ENCODE assay signal across 1 cellular context in genomic region chr16:89006036-89006752, GRCh38.
TF ChIP-seq lines count a peak whose summit lies in the region.

No MANE protein-coding gene starts in this region.

TF ChIP-seq in HepG2, 621 proteins besides CTCF, POLR2A, EP300 and RAD21:
- no peak for TF ChIP-seq ZSCAN22 (CRISPR knock-in tag; IDR thresholded peaks at IDR 0.05)
- peak; percentile 36 for TF ChIP-seq HNRNPK (IDR thresholded peaks at IDR 0.05; ENCODE audit: low read depth, low read length, poor library complexity, severe bottlenecking)
